Comparison of ENCODE assay signal across 8 cellular contexts in genomic region chr6:16130932-16131387, GRCh38. TPM values are rescaled to one million over a fixed set of nuclear protein-coding genes. Genes with fewer than 3 reads are reported as not detected.
DNase-seq lines count a peak whose midpoint lies in the region; ATAC-seq and TF ChIP-seq lines count a peak whose summit lies in the region.

No MANE protein-coding gene starts in this region.

- peak overlapping the region; percentile 91 for H3K4me3 ChIP-seq in PC-9
- peak overlapping the region; percentile 83 for H3K4me3 ChIP-seq in iPS-15b (ENCODE audit: low read depth, low read length)
- H3K4me3 ChIP-seq in skeletal muscle satellite cell (ENCODE audit: low read length) = peak overlapping the region; percentile 92

- H3K9me3 Mint-ChIP-seq in brain = peaks cover 0 to 3% (median 0%) of the 10 kb centered on the region in 5 experiments

- H3K4me1 ChIP-seq in PC-9 (replicated peaks; ENCODE audit: insufficient read depth) = peaks cover 45% of the 10 kb centered on the region
- H3K4me1 ChIP-seq in iPS-15b (ENCODE audit: control insufficient read depth, insufficient read depth, low read length) = peaks cover 15% of the 10 kb centered on the region
- H3K4me1 ChIP-seq in skeletal muscle satellite cell (ENCODE audit: control insufficient read depth, insufficient read depth, low read length) = peaks cover 20% of the 10 kb centered on the region

- BruUV-seq in PC-9 (replicated peaks; lab: Mats Ljungman, UMichigan) = no TSS peak

- H3K9ac ChIP-seq in iPS-15b (ENCODE audit: low read depth, low read length) (no peak overlapping the region), skeletal muscle satellite cell (ENCODE audit: low read depth, low read length) (peak overlapping the region; percentile 12)

- DNase-seq in EH (ENCODE audit: low read depth) (peak; percentile 85), PC-9 (peak; percentile 43 to 91), NCI-H187 (lab: John Stamatoyannopoulos, UW) (no peak)

- CTCF ChIA-PET in PC-9 (lab: Charles Lee) = interaction anchor here (0.7 to 0.9 kb wide), 4 partner anchors 15 to 440 kb away, joined by 3 to 14 read pairs (median 10); no protein-coding TSS in a partner anchor

- H3K4me3 Mint-ChIP-seq in brain = peak overlapping the region; percentile 91 to 95 (median 95)

- H3K9me2 ChIP-seq in PC-9 (ENCODE audit: insufficient read depth) = no peaks in the 10 kb centered on the region

- peaks cover 5% of the 10 kb centered on the region for H3K36me3 Mint-ChIP-seq in brain

- H3K9me3 ChIP-seq in PC-9 (ENCODE audit: insufficient read depth, low read depth) = no peaks in the 10 kb centered on the region
- H3K9me3 ChIP-seq in iPS-15b (ENCODE audit: control insufficient read depth, insufficient read depth, low read length) = no peaks in the 10 kb centered on the region
- H3K9me3 ChIP-seq in skeletal muscle satellite cell (replicated peaks; ENCODE audit: low read length) = no peaks in the 10 kb centered on the region

- H2AFZ ChIP-seq in PC-9 = 0 out of 2 replicates have a peak overlapping the region, but pooled peaks have one; percentile 8

- ATAC-seq in GM19351 (IDR thresholded peaks at IDR 0.05; ENCODE audit: unreplicated experiment) (peak; percentile 66), HG03378 (IDR thresholded peaks at IDR 0.05; ENCODE audit: unreplicated experiment) (peak; percentile 79)

- H3K27ac Mint-ChIP-seq in brain = peak overlapping the region in 3 of 5 experiments; percentile 81 to 92 (median 85)

- POLR2A ChIA-PET in PC-9 (lab: Charles Lee; ENCODE audit: unreplicated experiment) = interaction anchor here (0.5 to 0.7 kb wide), 5 partner anchors 23 to 1363 kb away, joined by 3 to 29 read pairs (median 9); no protein-coding TSS in a partner anchor

- peaks cover 58% of the 10 kb centered on the region for H3K4me1 Mint-ChIP-seq in brain

- H3K27me3 ChIP-seq in PC-9 (ENCODE audit: insufficient read depth, low read depth) = no peaks in the 10 kb centered on the region
- peaks cover 5% of the 10 kb centered on the region for H3K27me3 ChIP-seq in iPS-15b (ENCODE audit: control insufficient read depth, insufficient read depth, low read length)
- peaks cover 11% of the 10 kb centered on the region for H3K27me3 ChIP-seq in skeletal muscle satellite cell (ENCODE audit: control insufficient read depth, insufficient read depth, low read length)

- TF ChIP-seq CTCF in PC-9 (conservative IDR thresholded peaks at IDR 0.05) (0 out of 2 replicates have a peak, but pooled peaks have one; percentile 1), brain (conservative IDR thresholded peaks at IDR 0.05) (no peak)

- intact Hi-C loops in PC-9 (cut with micrococcal nuclease; ENCODE audit: unreplicated experiment) = loop anchor here (5.0 kb wide), 1 partner anchor 631 kb away; the partner anchor contains the start of gene ATXN1

- peaks cover 38% of the 10 kb centered on the region for H4K20me1 ChIP-seq in PC-9 (ENCODE audit: insufficient read depth)

- H3K4me2 ChIP-seq in PC-9 (peak overlapping the region; percentile 85), skeletal muscle satellite cell (ENCODE audit: low read length) (peak overlapping the region; percentile 91)

- H3K79me2 ChIP-seq in PC-9 (ENCODE audit: low read depth) = peaks cover 63% of the 10 kb centered on the region

- H3F3A ChIP-seq in PC-9 (ENCODE audit: insufficient read depth, low read depth) = peaks cover 22% of the 10 kb centered on the region

- peaks cover 23% of the 10 kb centered on the region for H3K27me3 Mint-ChIP-seq in brain

- H3K27ac ChIP-seq in PC-9 = peak overlapping the region; percentile 87

- H3K36me3 ChIP-seq in PC-9 (ENCODE audit: low read depth) (peaks cover 44% of the 10 kb centered on the region), iPS-15b (ENCODE audit: control insufficient read depth, insufficient read depth, low read length) (no peaks in the 10 kb centered on the region), skeletal muscle satellite cell (ENCODE audit: insufficient read depth, low read length) (no peaks in the 10 kb centered on the region)

RNA-seq across cellular contexts. Expression of gene MYLIP, which starts 2.1 kb away (rescaled TPM):
- 29.2 and 42.2 TPM in 2 replicates for total RNA-seq in PC-9 (2021)
- polyA plus RNA-seq in brain (ENCODE audit: insufficient read depth, low read depth, low replicate concordance) = 9.8 TPM
- total RNA-seq in skeletal muscle satellite cell (2012; rRNA removed) = 2.2 and 3.5 TPM in 2 replicates

Comparison
In these comparisons a context has a peak if more than half of its experiments do, and no peak if none do; other contexts are left out.
1. DNase-seq: peak in EH (single experiment) and PC-9 (2 of 2); none in NCI-H187 (0 of 2).
2. Peak in every context shown above with its lines, with median percentiles within 50 percentile points of each other: H3K4me3 ChIP-seq.